Comparison of ENCODE assay signal across 8 cellular contexts in the genomic region with DNA sequence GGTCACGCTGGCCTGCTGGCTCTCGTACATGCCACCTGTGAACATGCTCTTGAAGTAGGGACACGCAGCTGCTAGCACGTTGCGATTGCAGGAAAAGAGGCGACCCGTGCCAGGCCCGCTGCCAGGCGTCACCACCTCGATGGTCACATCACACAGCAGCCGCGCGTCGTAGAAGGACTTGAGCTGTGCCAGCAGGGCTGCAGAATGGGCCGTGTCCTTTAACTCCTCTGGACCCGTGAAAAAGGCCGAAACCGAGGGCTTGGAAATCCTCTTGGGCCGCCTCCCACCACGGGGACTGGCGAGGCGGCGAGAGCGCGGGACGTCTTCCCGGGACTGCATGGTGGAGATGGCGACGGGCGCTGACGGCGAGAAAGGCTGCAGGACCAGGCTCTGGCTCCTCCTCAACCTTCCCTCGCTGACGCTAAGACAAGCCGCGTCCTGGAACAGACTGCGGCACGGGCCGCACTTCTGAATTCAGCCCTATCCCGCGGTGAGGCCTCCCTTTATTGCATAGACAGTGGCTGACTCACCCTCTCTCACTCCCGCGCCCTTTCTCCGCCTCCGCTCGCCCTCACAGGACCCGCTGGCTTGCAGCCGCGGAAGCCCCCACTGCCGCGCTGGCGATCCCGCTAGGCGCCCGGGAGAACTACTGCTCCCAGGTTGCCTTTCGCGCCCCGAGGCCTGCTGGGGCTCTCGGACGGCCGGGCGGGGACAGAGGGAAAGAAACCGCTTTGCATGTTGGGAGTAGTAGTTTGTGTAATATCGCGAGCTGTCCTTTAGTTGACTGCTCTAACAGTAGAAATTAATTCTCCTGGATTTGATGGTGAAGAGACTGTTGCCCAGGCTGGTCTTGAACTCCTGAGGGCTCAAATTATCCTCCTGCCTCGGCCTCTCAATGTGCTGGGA. TPM values are rescaled to one million over a fixed set of nuclear protein-coding genes. Genes with fewer than 3 reads are reported as not detected.
DNase-seq lines count a peak whose midpoint lies in the region; ATAC-seq lines count a peak whose summit lies in the region.

A gene with protein sequence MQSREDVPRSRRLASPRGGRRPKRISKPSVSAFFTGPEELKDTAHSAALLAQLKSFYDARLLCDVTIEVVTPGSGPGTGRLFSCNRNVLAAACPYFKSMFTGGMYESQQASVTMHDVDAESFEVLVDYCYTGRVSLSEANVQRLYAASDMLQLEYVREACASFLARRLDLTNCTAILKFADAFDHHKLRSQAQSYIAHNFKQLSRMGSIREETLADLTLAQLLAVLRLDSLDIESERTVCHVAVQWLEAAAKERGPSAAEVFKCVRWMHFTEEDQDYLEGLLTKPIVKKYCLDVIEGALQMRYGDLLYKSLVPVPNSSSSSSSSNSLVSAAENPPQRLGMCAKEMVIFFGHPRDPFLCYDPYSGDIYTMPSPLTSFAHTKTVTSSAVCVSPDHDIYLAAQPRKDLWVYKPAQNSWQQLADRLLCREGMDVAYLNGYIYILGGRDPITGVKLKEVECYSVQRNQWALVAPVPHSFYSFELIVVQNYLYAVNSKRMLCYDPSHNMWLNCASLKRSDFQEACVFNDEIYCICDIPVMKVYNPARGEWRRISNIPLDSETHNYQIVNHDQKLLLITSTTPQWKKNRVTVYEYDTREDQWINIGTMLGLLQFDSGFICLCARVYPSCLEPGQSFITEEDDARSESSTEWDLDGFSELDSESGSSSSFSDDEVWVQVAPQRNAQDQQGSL (minus strand): TSS at position 651 of the 906 bp plus-strand sequence. CDS start 312 bp downstream, at position 339.

- H3K27me3 Mint-ChIP-seq in IgD-negative memory B cell: no peaks in the 10 kb centered on the region

- peak; percentile 90 for DNase-seq in DMS153 (lab: John Stamatoyannopoulos, UW)
- peak; percentile 96 for DNase-seq in OCI-M1 (lab: John Stamatoyannopoulos, UW)
- DNase-seq in activated T-cell treated with anti-CD3 and anti-CD28 coated beads for 24 hours (ENCODE audit: low read depth): peak; percentile 91
- DNase-seq in epidermal melanocyte (ENCODE audit: insufficient read length, low spot score): peak; percentile 85
- peak; percentile 94 for DNase-seq in midbrain (lab: John Stamatoyannopoulos, UW)
- DNase-seq in stimulated activated CD8-positive, alpha-beta memory T cell treated with anti-CD3 and anti-CD28 coated beads, Interleukin-15, amount 100 ng/mL, for 48 hours (ENCODE audit: low read depth in 2 of 2): peak; percentile 94 to 95

- peaks cover 11% of the 10 kb centered on the region for H3K36me3 Mint-ChIP-seq in IgD-negative memory B cell

- H3K4me1 Mint-ChIP-seq in IgD-negative memory B cell: peaks cover 33 to 48% (median 43%) of the 10 kb centered on the region in 3 donors

- peaks cover 0 to 14% (median 1%) of the 10 kb centered on the region in 3 donors for H3K9me3 Mint-ChIP-seq in IgD-negative memory B cell

- peak; percentile 94 for ATAC-seq in GM21576 (IDR thresholded peaks at IDR 0.05; ENCODE audit: unreplicated experiment)

- peak within 1 kb of the TSS; percentile 93 to 97 (median 96) for H3K4me3 Mint-ChIP-seq in IgD-negative memory B cell

- peak within 1 kb of the TSS; percentile 55 to 78 (median 67) for H3K27ac Mint-ChIP-seq in IgD-negative memory B cell

RNA-seq across cellular contexts. Expression of the gene that starts here (rescaled TPM):
- polyA plus RNA-seq in IgD-negative memory B cell: 4.3 TPM

Comparison
In these comparisons a context has a peak if more than half of its experiments do, and no peak if none do; other contexts are left out.
1. Peak in every context shown above with its lines: DNase-seq and ATAC-seq.